10 cellular contexts compared by ENCODE assay signal in the genomic region with DNA sequence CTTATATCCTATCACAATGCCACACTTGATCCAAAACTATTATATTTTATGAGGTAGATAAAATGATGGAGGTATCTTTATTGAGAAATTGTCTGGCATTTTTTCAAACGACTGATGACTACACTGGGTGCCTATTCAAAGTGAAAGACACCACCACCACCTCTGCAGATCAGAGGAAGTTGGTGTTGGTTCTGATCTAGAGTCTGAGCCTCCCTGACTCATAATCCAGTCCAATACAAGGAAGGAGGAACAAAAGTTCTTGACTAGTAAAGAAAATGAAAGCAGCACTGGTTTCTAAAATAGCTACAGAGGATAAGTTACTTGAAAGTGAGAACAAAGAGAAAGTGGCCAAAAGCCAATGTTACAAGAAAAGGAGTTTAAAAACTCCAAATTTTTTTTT.
DNase-seq lines count a peak whose midpoint lies in the region; ATAC-seq and TF ChIP-seq lines count a peak whose summit lies in the region.
"Had no signal": no experiment of that assay in that cellular context is flagged by ENCODE, and none has a peak within 500 bp of the region (broad histone marks: within the 10 kb centered on the region; RNA-seq: fewer than 3 reads in every experiment).

No MANE protein-coding gene starts in this region.

- H3K27ac ChIP-seq in upper lobe of right lung (no peak overlapping the region), SJCRH30 (no peak overlapping the region), spleen (no peak overlapping the region), upper lobe of left lung (no peak overlapping the region)
- H3K27ac ChIP-seq: WERI-Rb-1 had no signal

- intact Hi-C loops in activated CD4-positive, alpha-beta memory T cell treated with anti-CD3 and anti-CD28 coated beads for 36 hours (cut with micrococcal nuclease), result loop anchor here (1.0 to 5.0 kb wide), 5 partner anchors 12 to 139 kb away; no protein-coding TSS in a partner anchor
- intact Hi-C loops in upper lobe of right lung (cut with DNase I), result no loop called here
- intact Hi-C loops in spleen (cut with DNase I; ENCODE audit: low total_unique reads), result no loop called here

- no peaks in the 10 kb centered on the region for H3K27me3 Mint-ChIP-seq in activated CD4-positive, alpha-beta memory T cell treated with anti-CD3 and anti-CD28 coated beads for 36 hours

- CTCF ChIA-PET in activated CD4-positive, alpha-beta memory T cell treated with anti-CD3 and anti-CD28 coated beads for 36 hours (lab: Charles Lee), result no interaction called here

- POLR2A ChIA-PET in activated CD4-positive, alpha-beta memory T cell treated with anti-CD3 and anti-CD28 coated beads for 36 hours (lab: Charles Lee), result interaction anchor here (0.6 to 1.2 kb wide), 3 partner anchors 92 to 141 kb away, joined by 3 to 5 read pairs (median 3); no protein-coding TSS in a partner anchor

- TF ChIP-seq POLR2A in spleen (IDR thresholded peaks at IDR 0.05) (no peak), upper lobe of left lung (IDR thresholded peaks at IDR 0.05) (no peak)

- H3K36me3 Mint-ChIP-seq in activated CD4-positive, alpha-beta memory T cell treated with anti-CD3 and anti-CD28 coated beads for 36 hours, result peaks cover 38% of the 10 kb centered on the region

- peaks cover 29% of the 10 kb centered on the region for H3K4me1 Mint-ChIP-seq in activated CD4-positive, alpha-beta memory T cell treated with anti-CD3 and anti-CD28 coated beads for 36 hours (ENCODE audit: low read depth)

- H3K27ac Mint-ChIP-seq in activated CD4-positive, alpha-beta memory T cell treated with anti-CD3 and anti-CD28 coated beads for 36 hours, result no peak overlapping the region

- WGBS in spleen, 5 donors, result 45 to 70% (median 63%) methylated on average over 1 of the region's 1 CpG
- 66 to 87% methylated on average over 1 of the region's 1 CpG for WGBS in upper lobe of left lung, 2 donors

- H3K9me3 Mint-ChIP-seq in activated CD4-positive, alpha-beta memory T cell treated with anti-CD3 and anti-CD28 coated beads for 36 hours, result peaks cover 11% of the 10 kb centered on the region

- no peaks in the 10 kb centered on the region for H3K36me3 ChIP-seq in upper lobe of right lung
- no peaks in the 10 kb centered on the region; the same call in 1 of the 2 replicates for H3K36me3 ChIP-seq in SJCRH30
- H3K36me3 ChIP-seq in spleen, result peaks cover 0 to 36% (median 0%) of the 10 kb centered on the region in 6 donors
- H3K36me3 ChIP-seq in upper lobe of left lung, result no peaks in the 10 kb centered on the region
- H3K36me3 ChIP-seq: WERI-Rb-1 had no signal

- no peaks in the 10 kb centered on the region for H3K27me3 ChIP-seq in upper lobe of right lung
- no peaks in the 10 kb centered on the region for H3K27me3 ChIP-seq in SJCRH30
- no peaks in the 10 kb centered on the region for H3K27me3 ChIP-seq in spleen (replicated peaks in 1 of 7)
- no peaks in the 10 kb centered on the region for H3K27me3 ChIP-seq in upper lobe of left lung

- H3K4me3 Mint-ChIP-seq in activated CD4-positive, alpha-beta memory T cell treated with anti-CD3 and anti-CD28 coated beads for 36 hours, result no peak overlapping the region

- H3K4me1 ChIP-seq in upper lobe of right lung (no peaks in the 10 kb centered on the region), SJCRH30 (no peaks in the 10 kb centered on the region), spleen (no peaks in the 10 kb centered on the region), upper lobe of left lung (no peaks in the 10 kb centered on the region)

- H3K9me3 ChIP-seq in upper lobe of right lung (no peaks in the 10 kb centered on the region), SJCRH30 (replicated peaks) (no peaks in the 10 kb centered on the region), spleen (no peaks in the 10 kb centered on the region), upper lobe of left lung (no peaks in the 10 kb centered on the region)

- no peak overlapping the region for H3K4me3 ChIP-seq in upper lobe of right lung
- H3K4me3 ChIP-seq in SJCRH30, result no peak overlapping the region
- no peak overlapping the region for H3K4me3 ChIP-seq in spleen
- H3K4me3 ChIP-seq in upper lobe of left lung, result no peak overlapping the region

- TF ChIP-seq EP300 in upper lobe of left lung (IDR thresholded peaks at IDR 0.05), result no peak

- peak; percentile 98 for ATAC-seq in HG02981 (IDR thresholded peaks at IDR 0.05; ENCODE audit: unreplicated experiment)
- ATAC-seq in upper lobe of right lung, result peak; percentile 36
- no peak for ATAC-seq in upper lobe of left lung (ENCODE audit: low FRiP score in 2 of 2)

- TF ChIP-seq CTCF in upper lobe of right lung (IDR thresholded peaks at IDR 0.05) (no peak), spleen (IDR thresholded peaks at IDR 0.05 in 8 of 11, conservative IDR thresholded peaks at IDR 0.05 in 3 of 11) (no peak), upper lobe of left lung (IDR thresholded peaks at IDR 0.05) (no peak)

- peak; percentile 3 for DNase-seq in activated gamma-delta T cell treated with anti-CD3 and anti-CD28 coated beads, Interleukin-2, amount 50 U/mL, for 16 hours (ENCODE audit: low read depth)
- no peak for DNase-seq in activated gamma-delta T cell (lab: John Stamatoyannopoulos, UW)
- peak; percentile 65 for DNase-seq in activated CD4-positive, alpha-beta memory T cell treated with anti-CD3 and anti-CD28 coated beads for 36 hours
- no peak for DNase-seq in upper lobe of right lung
- no peak for DNase-seq in SJCRH30
- no peak for DNase-seq in spleen
- no peak for DNase-seq in upper lobe of left lung
- DNase-seq: NCI-H446 treated with DMSO at 0.1 percent for 48 hours, WERI-Rb-1 had no signal

Comparison
In these comparisons a context has a peak if more than half of its experiments do, and no peak if none do; other contexts are left out.
1. DNase-seq: peak in activated gamma-delta T cell treated with anti-CD3 and anti-CD28 coated beads, Interleukin-2, amount 50 U/mL, for 16 hours (single experiment) and activated CD4-positive, alpha-beta memory T cell treated with anti-CD3 and anti-CD28 coated beads for 36 hours (single experiment); none in activated gamma-delta T cell (single experiment), upper lobe of right lung (single experiment), SJCRH30 (0 of 2), spleen (single experiment) and upper lobe of left lung (0 of 2).
2. ATAC-seq: peak in HG02981 (single experiment) and upper lobe of right lung (single experiment); none in upper lobe of left lung (0 of 2).